15 cellular contexts compared by ENCODE assay signal in genomic region chr10:113857210-113857609, GRCh38. TPM values are rescaled to one million over a fixed set of nuclear protein-coding genes. Genes with fewer than 3 reads are reported as not detected.
DNase-seq lines count a peak whose midpoint lies in the region; ATAC-seq and TF ChIP-seq lines count a peak whose summit lies in the region.
"Had no signal": no experiment of that assay in that cellular context is flagged by ENCODE, and none has a peak within 500 bp of the region (broad histone marks: within the 10 kb centered on the region; RNA-seq: fewer than 3 reads in every experiment).

No MANE protein-coding gene starts in this region.

- H4K20me1 ChIP-seq in PC-9 (ENCODE audit: insufficient read depth) = no peaks in the 10 kb centered on the region; the same call in 1 of the 2 replicates

- H3K27me3 ChIP-seq in right atrium auricular region (no peaks in the 10 kb centered on the region), PC-9 (ENCODE audit: insufficient read depth, low read depth) (no peaks in the 10 kb centered on the region), iPS-20b (ENCODE audit: insufficient read depth, low read length) (no peaks in the 10 kb centered on the region)
- H3K27me3 ChIP-seq: uterus had no signal

- H3K4me1 ChIP-seq in right atrium auricular region (peaks cover 0 to 26% of the 10 kb centered on the region in 2 donors), PC-9 (replicated peaks; ENCODE audit: insufficient read depth) (peaks cover 25% of the 10 kb centered on the region), iPS-20b (ENCODE audit: insufficient read depth, low read length) (peaks cover 12% of the 10 kb centered on the region; the same call in 1 of the 2 replicates)
- H3K4me1 ChIP-seq: uterus had no signal

- peak overlapping the region; percentile 87 for H3K4me2 ChIP-seq in PC-9

- H3K9me3 ChIP-seq in right atrium auricular region (peaks cover 0 to 6% of the 10 kb centered on the region in 2 donors), PC-9 (ENCODE audit: insufficient read depth, low read depth) (no peaks in the 10 kb centered on the region), iPS-20b (ENCODE audit: insufficient read depth, low read depth, low read length) (no peaks in the 10 kb centered on the region)
- H3K9me3 ChIP-seq: uterus had no signal

- ATAC-seq in Right ventricle myocardium superior (ENCODE audit: poor library complexity) (no peak), HG03521 (IDR thresholded peaks at IDR 0.05; ENCODE audit: unreplicated experiment) (no peak)

- no peaks in the 10 kb centered on the region for H3K9me2 ChIP-seq in PC-9 (ENCODE audit: insufficient read depth)

- peak overlapping the region; percentile 95 for H3K27ac ChIP-seq in right atrium auricular region
- H3K27ac ChIP-seq in PC-9 = no peak overlapping the region
- no peak overlapping the region for H3K27ac ChIP-seq in iPS-20b (ENCODE audit: low read length)
- H3K27ac ChIP-seq: uterus had no signal

- CTCF ChIA-PET in PC-9 (lab: Charles Lee) = no interaction called here

- TF ChIP-seq CTCF in right atrium auricular region (IDR thresholded peaks at IDR 0.05) = no peak
- no peak for TF ChIP-seq CTCF in PC-9 (conservative IDR thresholded peaks at IDR 0.05)

- intact Hi-C loops in Right ventricle myocardium superior (cut with DNase I) = loop anchor here (10.0 kb wide), 1 partner anchor 188 kb away; the partner anchor contains the start of gene ADRB1
- intact Hi-C loops in PC-9 (cut with micrococcal nuclease; ENCODE audit: unreplicated experiment) = loop anchor here (10.0 kb wide), 1 partner anchor 152 kb away; no protein-coding TSS in a partner anchor

- H3K4me3 ChIP-seq in right atrium auricular region = peak overlapping the region; percentile 61 to 87
- H3K4me3 ChIP-seq in PC-9 = no peak overlapping the region
- peak overlapping the region; percentile 99 for H3K4me3 ChIP-seq in iPS-20b (ENCODE audit: low read length)
- H3K4me3 ChIP-seq: uterus had no signal

- H3K9ac ChIP-seq in iPS-20b (ENCODE audit: low read depth, low read length) = 0 out of 2 replicates have a peak overlapping the region, but pooled peaks have one; percentile 20

- peaks cover 15% of the 10 kb centered on the region for H3K36me3 ChIP-seq in right atrium auricular region
- H3K36me3 ChIP-seq in PC-9 (ENCODE audit: low read depth) = peaks cover 9% of the 10 kb centered on the region
- H3K36me3 ChIP-seq in iPS-20b (ENCODE audit: insufficient read depth, low read depth, low read length) = peaks cover 41% of the 10 kb centered on the region
- H3K36me3 ChIP-seq: uterus had no signal

- peaks cover 42% of the 10 kb centered on the region for H3K79me2 ChIP-seq in PC-9 (ENCODE audit: low read depth)

- no TSS peak for BruUV-seq in PC-9 (replicated peaks; lab: Mats Ljungman, UMichigan)

- POLR2A ChIA-PET in PC-9 (lab: Charles Lee; ENCODE audit: unreplicated experiment) = interaction anchor here (0.6 kb wide), 1 partner anchor 232 kb away, joined by 4 read pairs; no protein-coding TSS in a partner anchor

- no peak overlapping the region for H2AFZ ChIP-seq in PC-9

- DNase-seq in right atrium auricular region (ENCODE audit: low spot score) (no peak), Right ventricle myocardium superior (no peak), PC-9 (no peak), NCI-H2029 (lab: John Stamatoyannopoulos, UW) (no peak), ureter (ENCODE audit: low spot score) (no peak)
- DNase-seq in stimulated activated CD8-positive, alpha-beta memory T cell treated with anti-CD3 and anti-CD28 coated beads, Interleukin-4, amount 100 ng/mL, for 48 hours = no peak
- DNase-seq: activated CD4-positive, alpha-beta memory T cell treated with anti-CD3 and anti-CD28 coated beads, Interleukin-2, amount 10 ng/mL, durations not matched to agents 7 days and 5 days; amniotic stem cell; COR-L47; glutamatergic neuron; NCI-H1105 treated with DMSO at 0.1 percent for 48 hours; SIG-M5; uterus had no signal

- H3F3A ChIP-seq in PC-9 (ENCODE audit: insufficient read depth, low read depth) = no peaks in the 10 kb centered on the region

RNA-seq across cellular contexts. Expression of gene NHLRC2, which starts 2.7 kb away (rescaled TPM):
- 10 to 100 TPM; 38.6 to 74.8 TPM for total RNA-seq in right atrium auricular region
- total RNA-seq in Right ventricle myocardium superior = 57.5 TPM
- total RNA-seq in PC-9 (2021) = 22.5 and 22.8 TPM in 2 replicates
- total RNA-seq in ureter = 47.8 TPM

RNA-seq across cellular contexts. Expression of gene DCLRE1A, which starts 3.3 kb away (rescaled TPM):
- 1 to 10 TPM; 4.9 to 7.4 TPM for total RNA-seq in right atrium auricular region
- 4.9 TPM for total RNA-seq in Right ventricle myocardium superior
- 6.1 and 7.7 TPM in 2 replicates for total RNA-seq in PC-9 (2021)
- total RNA-seq in ureter = 8.3 TPM

Comparison
In these comparisons a context has a peak if more than half of its experiments do, and no peak if none do; other contexts are left out.
1. H3K27ac ChIP-seq: peak in right atrium auricular region (2 of 2); none in PC-9 (single experiment) and iPS-20b (single experiment).